Comparison of ENCODE assay signal across 12 cellular contexts in the genomic region with DNA sequence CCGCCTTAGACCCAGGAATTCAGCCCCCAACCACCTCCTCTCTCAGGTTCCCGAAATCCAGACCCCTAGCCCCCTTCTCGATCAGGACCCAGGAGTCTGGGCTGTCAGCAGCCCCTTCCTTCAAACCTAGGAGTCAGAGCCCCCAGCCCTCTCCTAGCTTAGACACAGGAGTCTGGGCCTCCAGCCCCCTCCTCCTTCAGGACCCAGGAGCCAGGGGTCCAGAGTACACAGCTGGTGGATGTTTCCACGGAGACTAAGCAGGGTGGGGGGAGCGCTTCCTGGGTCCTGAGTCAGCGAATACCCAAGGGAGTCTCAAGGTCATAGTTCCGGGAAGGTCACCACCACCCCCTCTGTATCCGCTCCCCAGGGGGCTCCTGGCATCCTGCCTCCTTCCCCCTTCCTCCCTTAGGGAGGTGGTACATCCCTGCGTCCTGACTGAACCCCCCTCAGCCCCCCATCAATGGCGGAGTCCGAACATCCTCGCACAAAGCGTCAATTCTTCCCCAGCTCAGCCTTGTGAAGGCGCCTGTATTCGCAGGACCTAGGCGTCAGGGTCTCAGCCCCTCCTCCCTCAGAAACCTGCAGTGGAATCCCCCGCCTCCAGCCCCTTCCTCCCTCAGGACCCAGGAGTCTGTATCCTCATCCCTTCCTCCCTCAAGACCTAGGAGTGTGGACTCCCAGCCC. TPM values are rescaled to one million over a fixed set of nuclear protein-coding genes. Genes with fewer than 3 reads are reported as not detected.
A peak's percentile ranks its signal among the peaks of the same experiment; 100 is the strongest.
DNase-seq lines count a peak whose midpoint lies in the region; ATAC-seq and TF ChIP-seq lines count a peak whose summit lies in the region.
"Had no signal": no experiment of that assay in that cellular context is flagged by ENCODE, and none has a peak within 500 bp of the region (broad histone marks: within the 10 kb centered on the region; RNA-seq: fewer than 3 reads in every experiment).

No MANE protein-coding gene starts in this region.

- peaks cover 0 to 5% (median 0%) of the 10 kb centered on the region in 11 experiments; a peak in 1 of 22 replicates for H4K20me1 ChIP-seq in BLaER1 treated with 17β-estradiol and CSF1 and Interleukin-3, amounts not matched to agents 10 nM and 100 nM
- H4K20me1 ChIP-seq in osteoblast (ENCODE audit: insufficient read depth, low read length) = no peaks in the 10 kb centered on the region

- peak overlapping the region; percentile 78 to 96 (median 89) for H3K4me2 ChIP-seq in BLaER1 treated with 17β-estradiol and CSF1 and Interleukin-3, amounts not matched to agents 10 nM and 100 nM
- peak overlapping the region; percentile 49 for H3K4me2 ChIP-seq in osteoblast (ENCODE audit: insufficient read depth, low read length)
- H3K4me2 ChIP-seq: KMS-11 had no signal

- H3K4me1 ChIP-seq in BLaER1 treated with 17β-estradiol and CSF1 and Interleukin-3, amounts not matched to agents 10 nM and 100 nM = peaks cover 31 to 56% (median 53%) of the 10 kb centered on the region in 10 experiments
- H3K4me1 ChIP-seq in osteoblast (ENCODE audit: insufficient read depth, low read length) = peaks cover 24% of the 10 kb centered on the region

- H3K27me3 ChIP-seq in BLaER1 treated with 17β-estradiol and CSF1 and Interleukin-3, amounts not matched to agents 10 nM and 100 nM = peaks cover 0 to 11% (median under 1%) of the 10 kb centered on the region in 11 experiments; a peak in 8 of 22 replicates
- H3K27me3 ChIP-seq in osteoblast (ENCODE audit: insufficient read depth, low read length) = peaks cover 23% of the 10 kb centered on the region

- no peaks in the 10 kb centered on the region for H3K36me3 ChIP-seq in BLaER1 treated with 17β-estradiol and CSF1 and Interleukin-3, amounts not matched to agents 10 nM and 100 nM
- H3K36me3 ChIP-seq in SK-N-MC (ENCODE audit: insufficient read depth, low read length) (no peaks in the 10 kb centered on the region), osteoblast (ENCODE audit: insufficient read depth, low read length) (no peaks in the 10 kb centered on the region)

- DNase-seq in SK-N-MC (ENCODE audit: low read depth, low spot score) = no peak
- peak; percentile 18 for DNase-seq in fibroblast of villous mesenchyme (ENCODE audit: low read depth)
- no peak for DNase-seq in osteoblast (ENCODE audit: insufficient read length, low spot score, missing footprints)
- DNase-seq in Kasumi-1 (lab: John Stamatoyannopoulos, UW) = no peak
- no peak for DNase-seq in AG08395 (ENCODE audit: low spot score)
- no peak for DNase-seq in epidermal melanocyte (ENCODE audit: insufficient read length, low spot score)
- DNase-seq: activated B cell treated with CpG ODN at 0.5 μM for 24 hours, Caco-2 had no signal

- no peaks in the 10 kb centered on the region for H3K79me2 ChIP-seq in osteoblast (ENCODE audit: insufficient read depth, low read length)

- no peak for ATAC-seq in GM21423 (IDR thresholded peaks at IDR 0.05; ENCODE audit: unreplicated experiment)
- ATAC-seq: activated naive CD4-positive, alpha-beta T cell treated with anti-CD3 and anti-CD28 coated beads, Interleukin-2, amount 50 U/mL, for 72 hours had no signal

- peak overlapping the region in 9 of 10 experiments; percentile 20 to 57 (median 34); a peak in 12 of 20 replicates for H3K4me3 ChIP-seq in BLaER1 treated with 17β-estradiol and CSF1 and Interleukin-3, amounts not matched to agents 10 nM and 100 nM
- H3K4me3 ChIP-seq in SK-N-MC = peak overlapping the region; percentile 61
- peak overlapping the region; percentile 23 for H3K4me3 ChIP-seq in fibroblast of villous mesenchyme (ENCODE audit: low read depth, low read length)
- H3K4me3 ChIP-seq in osteoblast (ENCODE audit: insufficient read depth, low read length) = peak overlapping the region; percentile 40

- no peak for TF ChIP-seq CTCF in fibroblast of villous mesenchyme (IDR thresholded peaks at IDR 0.05; ENCODE audit: insufficient read depth, low read depth, low read length)
- no peak for TF ChIP-seq CTCF in osteoblast (IDR thresholded peaks at IDR 0.05; ENCODE audit: extremely low read depth, low read depth, low read length)

- H3K9ac ChIP-seq in BLaER1 treated with 17β-estradiol and CSF1 and Interleukin-3, amounts not matched to agents 10 nM and 100 nM = peak overlapping the region; percentile 55 to 78 (median 72); a peak in 21 of 22 replicates
- H3K9ac ChIP-seq in SK-N-MC (ENCODE audit: insufficient read length) = peak overlapping the region; percentile 22
- H3K9ac ChIP-seq: KMS-11 had no signal

- no peaks in the 10 kb centered on the region for H3K9me3 ChIP-seq in BLaER1 treated with 17β-estradiol and CSF1 and Interleukin-3, amounts not matched to agents 10 nM and 100 nM (replicated peaks in 1 of 11)
- H3K9me3 ChIP-seq in SK-N-MC (ENCODE audit: low read depth, low read length) = no peaks in the 10 kb centered on the region
- no peaks in the 10 kb centered on the region for H3K9me3 ChIP-seq in osteoblast (ENCODE audit: low read depth, low read length)
- H3K9me3 ChIP-seq: Caco-2 had no signal

- H2AFZ ChIP-seq in osteoblast (ENCODE audit: low read length) = peak overlapping the region; percentile 83

- H3K27ac ChIP-seq in BLaER1 treated with 17β-estradiol and CSF1 and Interleukin-3, amounts not matched to agents 10 nM and 100 nM = peak overlapping the region; percentile 44 to 85 (median 79); a peak in 21 of 22 replicates
- H3K27ac ChIP-seq in SK-N-MC (0 out of 2 replicates have a peak overlapping the region, but pooled peaks have one; percentile 25), osteoblast (ENCODE audit: low read depth, low read length) (no peak overlapping the region)
- H3K27ac ChIP-seq: KMS-11 had no signal

RNA-seq across cellular contexts. Expression of gene CADM4, which starts 4.6 kb away (rescaled TPM):
- total RNA-seq in fibroblast of villous mesenchyme (7.7 and 22.0 TPM in 2 replicates), osteoblast (1.2 and 1.4 TPM in 2 replicates)
- total RNA-seq: activated B cell treated with CpG ODN at 0.5 μM for 24 hours had no signal

RNA-seq across cellular contexts. Expression of gene ZNF428, which starts 15.6 kb away (rescaled TPM):
- total RNA-seq in fibroblast of villous mesenchyme (25.0 and 31.9 TPM in 2 replicates), osteoblast (31.5 and 37.3 TPM in 2 replicates)

RNA-seq across cellular contexts. Expression of gene SRRM5, which starts 23.1 kb away (rescaled TPM):
- total RNA-seq in fibroblast of villous mesenchyme = under 0.01 TPM in 2 replicates
- total RNA-seq in osteoblast = under 0.01 TPM in 1 of 2 replicates, not detected in the other

RNA-seq across cellular contexts. Expression of gene PLAUR, which starts 35.0 kb away (rescaled TPM):
- total RNA-seq in fibroblast of villous mesenchyme = 56.6 and 76.3 TPM in 2 replicates
- total RNA-seq in osteoblast = 52.5 and 62.2 TPM in 2 replicates

RNA-seq across cellular contexts. Expression of gene ZNF576, which starts 38.6 kb away (rescaled TPM):
- 9.0 and 9.9 TPM in 2 replicates for total RNA-seq in fibroblast of villous mesenchyme
- total RNA-seq in osteoblast = 7.4 and 9.4 TPM in 2 replicates
